1 cellular context compared by ENCODE assay signal in genomic region chr7:55699450-55699842, GRCh38.
A peak's percentile ranks its signal among the peaks of the same experiment; 100 is the strongest.
TF ChIP-seq lines count a peak whose summit lies in the region.

No MANE protein-coding gene starts in this region.

TF ChIP-seq in HepG2, 621 proteins besides CTCF, POLR2A, EP300 and RAD21:
- TF ChIP-seq GMEB1 (CRISPR knock-in tag; IDR thresholded peaks at IDR 0.05; ENCODE audit: borderline replicate concordance) (0 out of 2 replicates have a peak, but pooled peaks have one; percentile 5), ZNF546 (CRISPR knock-in tag; conservative IDR thresholded peaks at IDR 0.05) (0 out of 2 replicates have a peak, but pooled peaks have one; percentile 12), ZNF687 (CRISPR knock-in tag; IDR thresholded peaks at IDR 0.05) (peak; percentile 64), ESRRA (CRISPR knock-in tag; IDR thresholded peaks at IDR 0.05; ENCODE audit: low read depth) (0 out of 2 replicates have a peak, but pooled peaks have one; percentile 3), ZNF770 (CRISPR knock-in tag; IDR thresholded peaks at IDR 0.05) (peak; percentile 75), ZC3H4 (CRISPR knock-in tag; IDR thresholded peaks at IDR 0.05; ENCODE audit: borderline replicate concordance) (peak; percentile 51; the same call in 1 of the 2 replicates)
